19 cellular contexts compared by ENCODE assay signal in genomic region chr10:46291817-46292572, GRCh38. TPM values are rescaled to one million over a fixed set of nuclear protein-coding genes. Genes with fewer than 3 reads are reported as not detected.
DNase-seq lines count a peak whose midpoint lies in the region; ATAC-seq and FAIRE-seq lines count a peak whose summit lies in the region.
"Had no signal": no experiment of that assay in that cellular context is flagged by ENCODE, and none has a peak within 500 bp of the region (broad histone marks: within the 10 kb centered on the region; RNA-seq: fewer than 3 reads in every experiment).

No MANE protein-coding gene starts in this region.

- WGBS in small intestine, 3 donors = 14 to 52% (median 38%) methylated on average over 10 of the region's 10 CpGs

- no peaks in the 10 kb centered on the region for H3K9me3 ChIP-seq in small intestine (ENCODE audit: control insufficient read depth, low read depth)
- H3K9me3 ChIP-seq: neutrophil had no signal

- H3K4me1 ChIP-seq in small intestine (ENCODE audit: control insufficient read depth in 2 of 2, insufficient read depth in 1 of 2, low read depth in 1 of 2, low read length in 1 of 2) = no peaks in the 10 kb centered on the region

- intact Hi-C loops in activated naive CD4-positive, alpha-beta T cell treated with anti-CD3 and anti-CD28 coated beads for 36 hours (cut with micrococcal nuclease) = no loop called here

- no peak overlapping the region for H3K27ac ChIP-seq in small intestine (ENCODE audit: low read depth in 1 of 2, low read length in 1 of 2)
- H3K27ac ChIP-seq: epithelial cell of prostate, neutrophil had no signal

- H3K4me1 Mint-ChIP-seq in activated naive CD4-positive, alpha-beta T cell treated with anti-CD3 and anti-CD28 coated beads, Interleukin-2, amount 10 ng/mL, durations not matched to agents 7 days and 5 days = peaks cover 8% of the 10 kb centered on the region
- H3K4me1 Mint-ChIP-seq in activated naive CD4-positive, alpha-beta T cell treated with anti-CD3 and anti-CD28 coated beads for 36 hours (ENCODE audit: low read depth) = no peaks in the 10 kb centered on the region
- H3K4me1 Mint-ChIP-seq: stimulated activated memory B cell treated with anti-CD40 and anti-IgM and Interleukin-4, amounts not matched to agents 10 μg/mL and 1 μg/mL and 100 μg/mL, for 72 hours had no signal

- H3K4me3 Mint-ChIP-seq in activated naive CD4-positive, alpha-beta T cell treated with anti-CD3 and anti-CD28 coated beads, Interleukin-2, amount 10 ng/mL, durations not matched to agents 7 days and 5 days = no peak overlapping the region
- H3K4me3 Mint-ChIP-seq in activated naive CD4-positive, alpha-beta T cell treated with anti-CD3 and anti-CD28 coated beads for 36 hours = no peak overlapping the region
- H3K4me3 Mint-ChIP-seq: HFFc6; stimulated activated memory B cell treated with anti-CD40 and anti-IgM and Interleukin-4, amounts not matched to agents 10 μg/mL and 1 μg/mL and 100 μg/mL, for 72 hours had no signal

- no peaks in the 10 kb centered on the region for H3K36me3 Mint-ChIP-seq in activated naive CD4-positive, alpha-beta T cell treated with anti-CD3 and anti-CD28 coated beads, Interleukin-2, amount 10 ng/mL, durations not matched to agents 7 days and 5 days
- no peaks in the 10 kb centered on the region for H3K36me3 Mint-ChIP-seq in activated naive CD4-positive, alpha-beta T cell treated with anti-CD3 and anti-CD28 coated beads for 36 hours (ENCODE audit: low read depth)
- H3K36me3 Mint-ChIP-seq: CD4-positive, CD25-positive, alpha-beta regulatory T cell; stimulated activated memory B cell treated with anti-CD40 and anti-IgM and Interleukin-4, amounts not matched to agents 10 μg/mL and 1 μg/mL and 100 μg/mL, for 72 hours had no signal

- ATAC-seq in HG03571 (IDR thresholded peaks at IDR 0.05; ENCODE audit: unreplicated experiment) = no peak
- ATAC-seq: stimulated activated memory B cell treated with anti-CD40 and anti-IgM and Interleukin-4, amounts not matched to agents 10 μg/mL and 1 μg/mL and 100 μg/mL, for 72 hours had no signal

- H3K4me3 ChIP-seq in small intestine (ENCODE audit: low read depth in 1 of 2, low read length in 2 of 2) = no peak overlapping the region

- peak overlapping the region; percentile 24 for H3K27ac Mint-ChIP-seq in activated naive CD4-positive, alpha-beta T cell treated with anti-CD3 and anti-CD28 coated beads, Interleukin-2, amount 10 ng/mL, durations not matched to agents 7 days and 5 days
- no peak overlapping the region for H3K27ac Mint-ChIP-seq in activated naive CD4-positive, alpha-beta T cell treated with anti-CD3 and anti-CD28 coated beads for 36 hours
- H3K27ac Mint-ChIP-seq: HFFc6; stimulated activated memory B cell treated with anti-CD40 and anti-IgM and Interleukin-4, amounts not matched to agents 10 μg/mL and 1 μg/mL and 100 μg/mL, for 72 hours had no signal

- H3K9me3 Mint-ChIP-seq in activated naive CD4-positive, alpha-beta T cell treated with anti-CD3 and anti-CD28 coated beads, Interleukin-2, amount 10 ng/mL, durations not matched to agents 7 days and 5 days = no peaks in the 10 kb centered on the region
- H3K9me3 Mint-ChIP-seq in activated naive CD4-positive, alpha-beta T cell treated with anti-CD3 and anti-CD28 coated beads for 36 hours = no peaks in the 10 kb centered on the region
- H3K9me3 Mint-ChIP-seq: CD4-positive, CD25-positive, alpha-beta regulatory T cell; HFFc6; stimulated activated memory B cell treated with anti-CD40 and anti-IgM and Interleukin-4, amounts not matched to agents 10 μg/mL and 1 μg/mL and 100 μg/mL, for 72 hours had no signal

- peaks cover 45% of the 10 kb centered on the region for H3K27me3 Mint-ChIP-seq in activated naive CD4-positive, alpha-beta T cell treated with anti-CD3 and anti-CD28 coated beads, Interleukin-2, amount 10 ng/mL, durations not matched to agents 7 days and 5 days
- no peaks in the 10 kb centered on the region for H3K27me3 Mint-ChIP-seq in activated naive CD4-positive, alpha-beta T cell treated with anti-CD3 and anti-CD28 coated beads for 36 hours (ENCODE audit: low read depth)
- H3K27me3 Mint-ChIP-seq: stimulated activated memory B cell treated with anti-CD40 and anti-IgM and Interleukin-4, amounts not matched to agents 10 μg/mL and 1 μg/mL and 100 μg/mL, for 72 hours had no signal

- DNase-seq in activated naive CD4-positive, alpha-beta T cell treated with anti-CD3 and anti-CD28 coated beads, Interleukin-2, amount 10 ng/mL, durations not matched to agents 7 days and 5 days = no peak
- no peak for DNase-seq in activated naive CD4-positive, alpha-beta T cell treated with anti-CD3 and anti-CD28 coated beads for 36 hours
- peak; percentile 24 for DNase-seq in NCI-H69 (lab: John Stamatoyannopoulos, UW)
- peak; percentile 5 for DNase-seq in kidney glomerular epithelial cell (lab: John Stamatoyannopoulos, UW)
- peak; percentile 65 for DNase-seq in small intestine
- no peak for DNase-seq in GF-D8 (lab: John Stamatoyannopoulos, UW)
- DNase-seq in NCI-H187 (lab: John Stamatoyannopoulos, UW) = no peak
- DNase-seq: CD4-positive, CD25-positive, alpha-beta regulatory T cell; dermis blood vessel endothelial cell; foreskin melanocyte; HFFc6; KBM-7; NCI-H1092; NCI-H510A; Right ventricle myocardium superior had no signal

- H3K27me3 ChIP-seq in small intestine (ENCODE audit: control insufficient read depth in 2 of 2, insufficient read depth in 2 of 2, low read length in 2 of 2) = peaks cover 0 to 2% of the 10 kb centered on the region in 2 donors
- H3K27me3 ChIP-seq: neutrophil had no signal

- H3K36me3 ChIP-seq in small intestine (ENCODE audit: control insufficient read depth in 2 of 2, insufficient read depth in 2 of 2, low read length in 2 of 2) = no peaks in the 10 kb centered on the region
- H3K36me3 ChIP-seq: neutrophil had no signal

- CTCF ChIA-PET in activated naive CD4-positive, alpha-beta T cell treated with anti-CD3 and anti-CD28 coated beads, Interleukin-2, amount 10 ng/mL, durations not matched to agents 7 days and 5 days (lab: Charles Lee) = no interaction called here
- CTCF ChIA-PET in activated naive CD4-positive, alpha-beta T cell treated with anti-CD3 and anti-CD28 coated beads for 36 hours (lab: Charles Lee) = no interaction called here

- FAIRE-seq in small intestine (lab: Jason Lieb, UNC) = no peak

RNA-seq across cellular contexts. Expression of gene ANTXRL, which starts 5.2 kb away (rescaled TPM):
- not detected for total RNA-seq in activated naive CD4-positive, alpha-beta T cell treated with anti-CD3 and anti-CD28 coated beads for 36 hours
- under 1 TPM in 1 of 3 donors, not detected in 2; 0.01 TPM for polyA plus RNA-seq in small intestine
- total RNA-seq: CD4-positive, CD25-positive, alpha-beta regulatory T cell; dermis blood vessel endothelial cell; HFFc6; Right ventricle myocardium superior had no signal

Comparison
In these comparisons a context has a peak if more than half of its experiments do, and no peak if none do; other contexts are left out.
1. DNase-seq: peak in NCI-H69 (single experiment), kidney glomerular epithelial cell (single experiment) and small intestine (single experiment); none in activated naive CD4-positive, alpha-beta T cell treated with anti-CD3 and anti-CD28 coated beads, Interleukin-2, amount 10 ng/mL, durations not matched to agents 7 days and 5 days (single experiment), activated naive CD4-positive, alpha-beta T cell treated with anti-CD3 and anti-CD28 coated beads for 36 hours (single experiment), GF-D8 (single experiment) and NCI-H187 (0 of 2).